In genomic region chr7:68107968-68108367, GRCh38 we compare ENCODE assay signal across 16 cellular contexts.
DNase-seq lines count a peak whose midpoint lies in the region; ATAC-seq, FAIRE-seq and TF ChIP-seq lines count a peak whose summit lies in the region.
"Had no signal": no experiment of that assay in that cellular context is flagged by ENCODE, and none has a peak within 500 bp of the region (broad histone marks: within the 10 kb centered on the region; RNA-seq: fewer than 3 reads in every experiment).

No MANE protein-coding gene starts in this region.

- no peak overlapping the region for H3K9ac ChIP-seq in KMS-11
- H3K9ac ChIP-seq: GM23248 had no signal

- H3K4me3 Mint-ChIP-seq in natural killer cell = no peak overlapping the region
- H3K4me3 Mint-ChIP-seq: B cell; CD4-positive, CD25-positive, alpha-beta regulatory T cell had no signal

- no peaks in the 10 kb centered on the region for H4K20me1 ChIP-seq in KMS-11 (ENCODE audit: insufficient read depth)

- no peaks in the 10 kb centered on the region for H3K36me3 ChIP-seq in KMS-11 (ENCODE audit: insufficient read depth)
- no peaks in the 10 kb centered on the region for H3K36me3 ChIP-seq in kidney epithelial cell (ENCODE audit: control insufficient read depth, insufficient read depth, low read length)

- DNase-seq in AG10803 (ENCODE audit: low read depth) (peak; percentile 86), SW480 (ENCODE audit: low spot score) (peak; percentile 33), kidney epithelial cell (ENCODE audit: low read depth) (peak; percentile 38), iPS-NIHi11 (ENCODE audit: low spot score) (no peak), GM12891 (ENCODE audit: insufficient read length, low spot score) (no peak), natural killer cell (no peak)
- DNase-seq: Caco-2; CD4-positive, CD25-positive, alpha-beta regulatory T cell; DMS79; GM23248; KBM-7; NCI-H2227 treated with DMSO at 0.1 percent for 48 hours; NCI-H524 treated with DMSO at 0.1 percent for 48 hours; SIG-M5 had no signal

- no peak overlapping the region for H3K27ac ChIP-seq in KMS-11
- H3K27ac ChIP-seq: GM23248 had no signal

- no peak for TF ChIP-seq POLR2A in GM12891 (IDR thresholded peaks at IDR 0.05; ENCODE audit: low read depth, low read length)

- H2AFZ ChIP-seq in KMS-11 (ENCODE audit: low read depth) = no peak overlapping the region
- H2AFZ ChIP-seq: GM23248 had no signal

- no peak overlapping the region for H3K27ac Mint-ChIP-seq in natural killer cell
- H3K27ac Mint-ChIP-seq: B cell; CD4-positive, CD25-positive, alpha-beta regulatory T cell had no signal

- ATAC-seq in natural killer cell = no peak

- H3K4me1 ChIP-seq in KMS-11 (ENCODE audit: low read depth, poor library complexity, severe bottlenecking) = peaks cover 19% of the 10 kb centered on the region
- H3K4me1 ChIP-seq: Caco-2 had no signal

- H3K4me1 Mint-ChIP-seq in natural killer cell = no peaks in the 10 kb centered on the region
- H3K4me1 Mint-ChIP-seq: B cell; CD4-positive, CD25-positive, alpha-beta regulatory T cell had no signal

- peaks cover 14 to 22% of the 10 kb centered on the region in 2 donors for H3K9me3 Mint-ChIP-seq in natural killer cell

- intact Hi-C loops in natural killer cell (cut with micrococcal nuclease) = no loop called here

- no peaks in the 10 kb centered on the region for H3K27me3 ChIP-seq in KMS-11 (ENCODE audit: insufficient read depth, low read depth)
- H3K27me3 ChIP-seq in kidney epithelial cell (ENCODE audit: control insufficient read depth, insufficient read depth, low read length) = no peaks in the 10 kb centered on the region

- no peaks in the 10 kb centered on the region for H3K79me2 ChIP-seq in KMS-11 (ENCODE audit: insufficient read depth, low read depth)

- TF ChIP-seq CTCF in AG10803 (conservative IDR thresholded peaks at IDR 0.05; ENCODE audit: low read length) (no peak), KMS-11 (conservative IDR thresholded peaks at IDR 0.05; ENCODE audit: low read depth, low read length) (peak; percentile 31; the same call in 1 of the 2 replicates), kidney epithelial cell (IDR thresholded peaks at IDR 0.05; ENCODE audit: insufficient read depth, low read length, poor library complexity, severe bottlenecking) (no peak), natural killer cell (IDR thresholded peaks at IDR 0.05) (no peak)

- no peak for FAIRE-seq in GM12891 (lab: Jason Lieb, UNC)

- no peaks in the 10 kb centered on the region for H3K36me3 Mint-ChIP-seq in natural killer cell
- H3K36me3 Mint-ChIP-seq: CD4-positive, CD25-positive, alpha-beta regulatory T cell had no signal

- no peak overlapping the region for H3K4me3 ChIP-seq in AG10803 (ENCODE audit: low read length)
- H3K4me3 ChIP-seq in KMS-11 (IDR thresholded peaks at IDR 0.05; ENCODE audit: insufficient read depth, low read depth, low read length) = no peak overlapping the region
- no peak overlapping the region for H3K4me3 ChIP-seq in kidney epithelial cell (ENCODE audit: low read depth, low read length)
- H3K4me3 ChIP-seq: GM23248 had no signal

- peak overlapping the region; percentile 46 for H3K4me2 ChIP-seq in KMS-11

- no peaks in the 10 kb centered on the region for H3K27me3 Mint-ChIP-seq in natural killer cell (ENCODE audit: low read depth in 2 of 2)
- H3K27me3 Mint-ChIP-seq: B cell; CD4-positive, CD25-positive, alpha-beta regulatory T cell had no signal

TF ChIP-seq in GM12891, 5 proteins besides CTCF, POLR2A, EP300 and RAD21:
- TF ChIP-seq SPI1 (IDR thresholded peaks at IDR 0.05; ENCODE audit: low read depth, low read length) = no peak
- TF ChIP-seq TAF1 (IDR thresholded peaks at IDR 0.05; ENCODE audit: low read depth, low read length) = no peak
- TF ChIP-seq POU2F2 (IDR thresholded peaks at IDR 0.05; ENCODE audit: low read depth, low read length) = no peak
- TF ChIP-seq PAX5 (IDR thresholded peaks at IDR 0.05; ENCODE audit: insufficient read depth, low read length, severe bottlenecking) = no peak
- TF ChIP-seq POLR2AphosphoS5 (IDR thresholded peaks at IDR 0.05; ENCODE audit: low read depth, low read length) = no peak

Comparison
In these comparisons a context has a peak if more than half of its experiments do, and no peak if none do; other contexts are left out.
1. DNase-seq: peak in AG10803 (single experiment), SW480 (single experiment) and kidney epithelial cell (single experiment); none in iPS-NIHi11 (single experiment), GM12891 (single experiment) and natural killer cell (single experiment).